In genomic region chr5:180720501-180720900, GRCh38 we compare ENCODE assay signal across 26 cellular contexts. TPM values are rescaled to one million over a fixed set of nuclear protein-coding genes. Genes with fewer than 3 reads are reported as not detected.
DNase-seq lines count a peak whose midpoint lies in the region; ATAC-seq and TF ChIP-seq lines count a peak whose summit lies in the region.
"Had no signal": no experiment of that assay in that cellular context is flagged by ENCODE, and none has a peak within 500 bp of the region (broad histone marks: within the 10 kb centered on the region; RNA-seq: fewer than 3 reads in every experiment).

No MANE protein-coding gene starts in this region.

- no peaks in the 10 kb centered on the region for H3K36me3 ChIP-seq in esophagus muscularis mucosa

- TF ChIP-seq POLR2A in esophagus muscularis mucosa (IDR thresholded peaks at IDR 0.05; ENCODE audit: low read depth): no peak

- no peak overlapping the region for H3K27ac Mint-ChIP-seq in activated naive CD8-positive, alpha-beta T cell treated with anti-CD3 and anti-CD28 coated beads, Interleukin-2, amount 10 ng/mL, durations not matched to agents 7 days and 5 days
- H3K27ac Mint-ChIP-seq in activated naive CD8-positive, alpha-beta T cell treated with anti-CD3 and anti-CD28 coated beads for 36 hours: no peak overlapping the region
- H3K27ac Mint-ChIP-seq in WTC11: no peak overlapping the region
- H3K27ac Mint-ChIP-seq: CD4-positive, alpha-beta memory T cell had no signal

- H3K4me1 Mint-ChIP-seq in activated naive CD8-positive, alpha-beta T cell treated with anti-CD3 and anti-CD28 coated beads, Interleukin-2, amount 10 ng/mL, durations not matched to agents 7 days and 5 days: peaks cover 25% of the 10 kb centered on the region
- peaks cover 29% of the 10 kb centered on the region for H3K4me1 Mint-ChIP-seq in activated naive CD8-positive, alpha-beta T cell treated with anti-CD3 and anti-CD28 coated beads for 36 hours
- H3K4me1 Mint-ChIP-seq in WTC11: no peaks in the 10 kb centered on the region

- POLR2A ChIA-PET in activated naive CD8-positive, alpha-beta T cell treated with anti-CD3 and anti-CD28 coated beads, Interleukin-2, amount 10 ng/mL, durations not matched to agents 7 days and 5 days (lab: Charles Lee): no interaction called here
- POLR2A ChIA-PET in WTC11 (lab: Charles Lee): interaction anchor here (0.6 kb wide), 1 partner anchor 35 kb away, joined by 3 read pairs; no protein-coding TSS in a partner anchor

- H3K27me3 Mint-ChIP-seq in activated naive CD8-positive, alpha-beta T cell treated with anti-CD3 and anti-CD28 coated beads, Interleukin-2, amount 10 ng/mL, durations not matched to agents 7 days and 5 days: peaks cover 3% of the 10 kb centered on the region
- peaks cover 3% of the 10 kb centered on the region for H3K27me3 Mint-ChIP-seq in activated naive CD8-positive, alpha-beta T cell treated with anti-CD3 and anti-CD28 coated beads for 36 hours
- no peaks in the 10 kb centered on the region for H3K27me3 Mint-ChIP-seq in WTC11 (ENCODE audit: low read depth)

- intact Hi-C loops in esophagus muscularis mucosa (cut with DNase I): no loop called here

- H3K27ac ChIP-seq in esophagus muscularis mucosa (replicated peaks in 1 of 4): no peak overlapping the region
- H3K27ac ChIP-seq: A549 had no signal

- H3K36me3 Mint-ChIP-seq in activated naive CD8-positive, alpha-beta T cell treated with anti-CD3 and anti-CD28 coated beads, Interleukin-2, amount 10 ng/mL, durations not matched to agents 7 days and 5 days: peaks cover 1% of the 10 kb centered on the region
- no peaks in the 10 kb centered on the region for H3K36me3 Mint-ChIP-seq in activated naive CD8-positive, alpha-beta T cell treated with anti-CD3 and anti-CD28 coated beads for 36 hours
- H3K36me3 Mint-ChIP-seq in WTC11: no peaks in the 10 kb centered on the region
- H3K36me3 Mint-ChIP-seq: CD4-positive, alpha-beta memory T cell had no signal

- H3K9me3 ChIP-seq in esophagus muscularis mucosa: no peaks in the 10 kb centered on the region
- H3K9me3 ChIP-seq: A549, SK-N-SH had no signal

- DNase-seq in activated naive CD8-positive, alpha-beta T cell treated with anti-CD3 and anti-CD28 coated beads, Interleukin-2, amount 10 ng/mL, durations not matched to agents 7 days and 5 days: no peak
- DNase-seq in activated naive CD8-positive, alpha-beta T cell treated with anti-CD3 and anti-CD28 coated beads for 36 hours: no peak
- DNase-seq in WTC11 (ENCODE audit: low spot score) (no peak), esophagus muscularis mucosa (ENCODE audit: extremely low spot score) (peak; percentile 12), OCI-M1 (lab: John Stamatoyannopoulos, UW) (no peak), T-helper 9 cell (no peak)
- DNase-seq in activated CD4-positive, CD25-positive, alpha-beta regulatory T cell treated with anti-CD3 and anti-CD28 coated beads, Interleukin-2, amount 50 U/mL, for 72 hours: no peak
- DNase-seq: AML-193; C1 segment of cervical spinal cord; CD4-positive, alpha-beta memory T cell; DMS 273 treated with DMSO at 0.1 percent for 48 hours; DMS79; KBM-7; MV-4-11; NCI-H1105; NCI-H146; NCI-H2029; NCI-H446; NCI-H524 treated with DMSO at 0.1 percent for 48 hours; NCI-H774; PC-3; SK-N-SH had no signal

- CTCF ChIA-PET in WTC11 (lab: Charles Lee): interaction anchor here (0.9 to 2.5 kb wide), 7 partner anchors 47 to 368 kb away, joined by 3 to 12 read pairs (median 5); no protein-coding TSS in a partner anchor

- WGBS in esophagus muscularis mucosa: 66% methylated on average over 9 of the region's 9 CpGs

- H3K9me3 Mint-ChIP-seq in activated naive CD8-positive, alpha-beta T cell treated with anti-CD3 and anti-CD28 coated beads, Interleukin-2, amount 10 ng/mL, durations not matched to agents 7 days and 5 days: no peaks in the 10 kb centered on the region
- no peaks in the 10 kb centered on the region for H3K9me3 Mint-ChIP-seq in activated naive CD8-positive, alpha-beta T cell treated with anti-CD3 and anti-CD28 coated beads for 36 hours
- H3K9me3 Mint-ChIP-seq in WTC11: no peaks in the 10 kb centered on the region

- TF ChIP-seq EP300 in esophagus muscularis mucosa (IDR thresholded peaks at IDR 0.05): no peak

- peaks cover 0 to 20% (median 0%) of the 10 kb centered on the region in 4 donors for H3K27me3 ChIP-seq in esophagus muscularis mucosa

- peak; percentile 51 for ATAC-seq in activated naive CD8-positive, alpha-beta T cell treated with anti-CD3 and anti-CD28 coated beads, Interleukin-2, amount 10 ng/mL, durations not matched to agents 7 days and 5 days (ENCODE audit: low read depth)
- ATAC-seq in WTC11 (peak; percentile 50), HG02798 (IDR thresholded peaks at IDR 0.05; ENCODE audit: poor library complexity, unreplicated experiment) (no peak)
- ATAC-seq: A549, PC-3 had no signal

- H3K4me3 Mint-ChIP-seq in activated naive CD8-positive, alpha-beta T cell treated with anti-CD3 and anti-CD28 coated beads, Interleukin-2, amount 10 ng/mL, durations not matched to agents 7 days and 5 days: no peak overlapping the region
- H3K4me3 Mint-ChIP-seq in activated naive CD8-positive, alpha-beta T cell treated with anti-CD3 and anti-CD28 coated beads for 36 hours: no peak overlapping the region
- H3K4me3 Mint-ChIP-seq in WTC11: no peak overlapping the region
- H3K4me3 Mint-ChIP-seq: CD4-positive, alpha-beta memory T cell had no signal

- no peak overlapping the region for H3K4me3 ChIP-seq in esophagus muscularis mucosa
- H3K4me3 ChIP-seq: A549 had no signal

- no peaks in the 10 kb centered on the region for H3K4me1 ChIP-seq in esophagus muscularis mucosa
- H3K4me1 ChIP-seq: A549 had no signal

- no peak for TF ChIP-seq CTCF in WTC11 (IDR thresholded peaks at IDR 0.05)
- TF ChIP-seq CTCF in esophagus muscularis mucosa (IDR thresholded peaks at IDR 0.05): no peak

TF ChIP-seq in WTC11, 78 proteins besides CTCF, POLR2A, EP300 and RAD21:
- TF ChIP-seq E2F5 (CRISPR knock-in tag; IDR thresholded peaks at IDR 0.05) (no peak), RELA (CRISPR knock-in tag; IDR thresholded peaks at IDR 0.05; ENCODE audit: borderline replicate concordance) (no peak), FOXP4 (CRISPR knock-in tag; IDR thresholded peaks at IDR 0.05) (no peak), RORB (CRISPR knock-in tag; IDR thresholded peaks at IDR 0.05) (no peak), IRF1 (CRISPR knock-in tag; IDR thresholded peaks at IDR 0.05) (no peak), ETV6 (CRISPR knock-in tag; IDR thresholded peaks at IDR 0.05) (no peak), CREM (CRISPR knock-in tag; IDR thresholded peaks at IDR 0.05) (no peak)

RNA-seq across cellular contexts. Expression of gene OR2Y1, which starts 19.4 kb away (rescaled TPM):
- not detected for total RNA-seq in activated naive CD8-positive, alpha-beta T cell treated with anti-CD3 and anti-CD28 coated beads, Interleukin-2, amount 10 ng/mL, durations not matched to agents 7 days and 5 days
- total RNA-seq in activated naive CD8-positive, alpha-beta T cell treated with anti-CD3 and anti-CD28 coated beads for 36 hours: not detected
- total RNA-seq in WTC11 (2021) (not detected in 3 replicates), esophagus muscularis mucosa (not detected)
- total RNA-seq: CD4-positive, alpha-beta memory T cell; LHCN-M2; MCF 10A; PC-3 had no signal
